Comparison of ENCODE assay signal across 35 cellular contexts in genomic region chr22:28091486-28091885, GRCh38.
DNase-seq lines count a peak whose midpoint lies in the region; ATAC-seq, FAIRE-seq and TF ChIP-seq lines count a peak whose summit lies in the region.
"Had no signal": no experiment of that assay in that cellular context is flagged by ENCODE, and none has a peak within 500 bp of the region (broad histone marks: within the 10 kb centered on the region; RNA-seq: fewer than 3 reads in every experiment).

No MANE protein-coding gene starts in this region.

- CTCF ChIA-PET in HepG2 (lab: Yijun Ruan, JAX; ENCODE audit: low intra/inter-chr PET ratio, low total read pairs), result no interaction called here

- ATAC-seq in HepG2 (no peak), right lobe of liver (no peak), GM18870 (IDR thresholded peaks at IDR 0.05; ENCODE audit: unreplicated experiment) (no peak)
- ATAC-seq in stimulated activated memory B cell treated with anti-CD40 and anti-IgM and Interleukin-4, amounts not matched to agents 10 μg/mL and 1 μg/mL and 100 μg/mL, for 72 hours, result peak; percentile 50
- ATAC-seq: A549; CD8-positive, alpha-beta T cell had no signal

- no peak overlapping the region for H3K4me3 Mint-ChIP-seq in stimulated activated memory B cell treated with anti-CD40 and anti-IgM and Interleukin-4, amounts not matched to agents 10 μg/mL and 1 μg/mL and 100 μg/mL, for 72 hours
- H3K4me3 Mint-ChIP-seq: B cell; CD14-positive monocyte; CD4-positive, alpha-beta memory T cell; CD4-positive, alpha-beta T cell; CD4-positive, CD25-positive, alpha-beta regulatory T cell; CD8-positive, alpha-beta memory T cell; CD8-positive, alpha-beta T cell had no signal

- TF ChIP-seq EP300 in HepG2 (IDR thresholded peaks at IDR 0.05; ENCODE audit: low read depth in 2 of 2, low read length in 2 of 2), result no peak
- TF ChIP-seq EP300 in HepG2 (CRISPR knock-in tag; IDR thresholded peaks at IDR 0.05; ENCODE audit: borderline replicate concordance), result no peak
- no peak for TF ChIP-seq EP300 in esophagus muscularis mucosa (IDR thresholded peaks at IDR 0.05)

- no peak for FAIRE-seq in HepG2 (lab: Jason Lieb, UNC)
- FAIRE-seq: A204.1, A549, D721Med had no signal

- TF ChIP-seq RAD21 in HepG2 (CRISPR knock-in tag; IDR thresholded peaks at IDR 0.05), result no peak

- in situ Hi-C loops in HepG2 (cut with HindIII; ENCODE audit: extremely low pct_ligation_motif_present, low pct_unique_long_range_greater_than_20kb), result no loop called here

- no peaks in the 10 kb centered on the region for H3K27me3 Mint-ChIP-seq in stimulated activated memory B cell treated with anti-CD40 and anti-IgM and Interleukin-4, amounts not matched to agents 10 μg/mL and 1 μg/mL and 100 μg/mL, for 72 hours
- H3K27me3 Mint-ChIP-seq: B cell; CD4-positive, alpha-beta memory T cell; CD4-positive, alpha-beta T cell; CD4-positive, CD25-positive, alpha-beta regulatory T cell had no signal

- H3K27me3 ChIP-seq in HepG2 (ENCODE audit: control insufficient read depth in 1 of 2, insufficient read depth in 2 of 2, low read length in 2 of 2) (no peaks in the 10 kb centered on the region), right lobe of liver (no peaks in the 10 kb centered on the region), esophagus muscularis mucosa (no peaks in the 10 kb centered on the region)
- H3K27me3 ChIP-seq: BE2C; BLaER1; BLaER1 treated with 17β-estradiol and CSF1 and Interleukin-3, amounts not matched to agents 10 nM and 100 nM had no signal

- H3K27ac Mint-ChIP-seq in stimulated activated memory B cell treated with anti-CD40 and anti-IgM and Interleukin-4, amounts not matched to agents 10 μg/mL and 1 μg/mL and 100 μg/mL, for 72 hours, result no peak overlapping the region
- H3K27ac Mint-ChIP-seq: B cell; CD14-positive monocyte; CD4-positive, alpha-beta memory T cell; CD4-positive, alpha-beta T cell; CD4-positive, CD25-positive, alpha-beta regulatory T cell; CD8-positive, alpha-beta memory T cell; CD8-positive, alpha-beta T cell had no signal

- H3K9ac ChIP-seq in HepG2 (ENCODE audit: insufficient read depth, low read depth, low read length), result no peak overlapping the region
- H3K9ac ChIP-seq: BLaER1; BLaER1 treated with 17β-estradiol and CSF1 and Interleukin-3, amounts not matched to agents 10 nM and 100 nM had no signal

- POLR2A ChIA-PET in HepG2 (lab: Yijun Ruan, JAX), result no interaction called here

- 94% methylated on average over 6 of the region's 6 CpGs for WGBS in HepG2 (ENCODE audit: low lambda C conversion rate)
- WGBS in right lobe of liver (ENCODE audit: insufficient coverage, low coverage, low lambda C conversion rate, missing lambda C conversion rate), result 94% methylated on average over 6 of the region's 6 CpGs
- over 99% methylated on average over 6 of the region's 6 CpGs for WGBS in esophagus muscularis mucosa

- TF ChIP-seq CTCF in HepG2 (CRISPR knock-in tag; IDR thresholded peaks at IDR 0.05) (no peak), right lobe of liver (IDR thresholded peaks at IDR 0.05) (no peak), esophagus muscularis mucosa (IDR thresholded peaks at IDR 0.05) (no peak)

- no peaks in the 10 kb centered on the region for H3K4me1 Mint-ChIP-seq in stimulated activated memory B cell treated with anti-CD40 and anti-IgM and Interleukin-4, amounts not matched to agents 10 μg/mL and 1 μg/mL and 100 μg/mL, for 72 hours
- H3K4me1 Mint-ChIP-seq: B cell; CD14-positive monocyte; CD4-positive, alpha-beta memory T cell; CD4-positive, CD25-positive, alpha-beta regulatory T cell; CD8-positive, alpha-beta memory T cell had no signal

- no peak overlapping the region for H3K4me3 ChIP-seq in HepG2 (replicated peaks in 1 of 3; ENCODE audit: insufficient read depth in 1 of 3, low read depth in 2 of 3, low read length in 3 of 3)
- H3K4me3 ChIP-seq in right lobe of liver, result no peak overlapping the region
- H3K4me3 ChIP-seq in esophagus muscularis mucosa, result no peak overlapping the region
- H3K4me3 ChIP-seq: A549; BLaER1; BLaER1 treated with 17β-estradiol and CSF1 and Interleukin-3, amounts not matched to agents 10 nM and 100 nM had no signal

- no TSS peak for BruUV-seq in HepG2 (replicated peaks; lab: Mats Ljungman, UMichigan)

- H3K27ac ChIP-seq in HepG2 (ENCODE audit: extremely low read length, insufficient read depth, low read length), result no peak overlapping the region
- no peak overlapping the region for H3K27ac ChIP-seq in right lobe of liver
- H3K27ac ChIP-seq in esophagus muscularis mucosa (replicated peaks in 1 of 4), result no peak overlapping the region
- H3K27ac ChIP-seq: 22Rv1; A549; BLaER1; BLaER1 treated with 17β-estradiol and CSF1 and Interleukin-3, amounts not matched to agents 10 nM and 100 nM; C4-2B had no signal

- peaks cover 4% of the 10 kb centered on the region for H3K9me3 Mint-ChIP-seq in stimulated activated memory B cell treated with anti-CD40 and anti-IgM and Interleukin-4, amounts not matched to agents 10 μg/mL and 1 μg/mL and 100 μg/mL, for 72 hours
- H3K9me3 Mint-ChIP-seq: CD4-positive, alpha-beta T cell; CD8-positive, alpha-beta memory T cell; CD8-positive, alpha-beta T cell had no signal

- TF ChIP-seq POLR2A in HepG2 (IDR thresholded peaks at IDR 0.05; ENCODE audit: insufficient read depth in 1 of 2, low read depth in 2 of 2, low read length in 2 of 2) (no peak), right lobe of liver (IDR thresholded peaks at IDR 0.05) (no peak), esophagus muscularis mucosa (IDR thresholded peaks at IDR 0.05; ENCODE audit: low read depth) (no peak)

- no peak overlapping the region for H3K4me2 ChIP-seq in HepG2 (ENCODE audit: low read depth, low read length)
- H3K4me2 ChIP-seq: A549; BLaER1; BLaER1 treated with 17β-estradiol and CSF1 and Interleukin-3, amounts not matched to agents 10 nM and 100 nM had no signal

- no peaks in the 10 kb centered on the region for H3K36me3 Mint-ChIP-seq in stimulated activated memory B cell treated with anti-CD40 and anti-IgM and Interleukin-4, amounts not matched to agents 10 μg/mL and 1 μg/mL and 100 μg/mL, for 72 hours
- H3K36me3 Mint-ChIP-seq: CD14-positive monocyte; CD4-positive, alpha-beta memory T cell; CD4-positive, CD25-positive, alpha-beta regulatory T cell; CD8-positive, alpha-beta memory T cell had no signal

- no peaks in the 10 kb centered on the region for H3K9me3 ChIP-seq in HepG2 (ENCODE audit: low read length)
- H3K9me3 ChIP-seq in right lobe of liver, result no peaks in the 10 kb centered on the region
- H3K9me3 ChIP-seq in esophagus muscularis mucosa, result no peaks in the 10 kb centered on the region
- H3K9me3 ChIP-seq: A549, BE2C, BLaER1, Caco-2 had no signal

- no peaks in the 10 kb centered on the region for H4K20me1 ChIP-seq in HepG2 (ENCODE audit: insufficient read depth, low read length)
- H4K20me1 ChIP-seq: BLaER1; BLaER1 treated with 17β-estradiol and CSF1 and Interleukin-3, amounts not matched to agents 10 nM and 100 nM had no signal

- DNase-seq in HepG2 (ENCODE audit: low spot score), result no peak
- DNase-seq in right lobe of liver, result no peak
- DNase-seq in esophagus muscularis mucosa (ENCODE audit: extremely low spot score), result peak; percentile 75
- DNase-seq in NK-92 (lab: John Stamatoyannopoulos, UW; ENCODE audit: unreplicated experiment), result no peak
- DNase-seq: 8988T; ACHN; AML-193; BE2C; C1 segment of cervical spinal cord; Caco-2; Calu3; CD4-positive, alpha-beta memory T cell; CD4-positive, alpha-beta T cell; CD4-positive, CD25-positive, alpha-beta regulatory T cell; CD8-positive, alpha-beta memory T cell; CD8-positive, alpha-beta T cell; COR-L47; DMS 273 treated with DMSO at 0.1 percent for 48 hours; DMS153; DMS53; DMS79; DMS79 treated with DMSO at 0.1 percent for 48 hours; DND-41; EL had no signal

- H3K36me3 ChIP-seq in HepG2 (replicated peaks in 1 of 2; ENCODE audit: control insufficient read depth in 1 of 2, insufficient read depth in 2 of 2, low read length in 2 of 2) (peaks cover 4 to 31% of the 10 kb centered on the region in 2 experiments; a peak in 4 of 5 replicates), right lobe of liver (peaks cover 0 to 6% (median 0%) of the 10 kb centered on the region in 4 donors), esophagus muscularis mucosa (peaks cover 5 to 49% (median 23%) of the 10 kb centered on the region in 4 donors)
- H3K36me3 ChIP-seq: BE2C; BLaER1; BLaER1 treated with 17β-estradiol and CSF1 and Interleukin-3, amounts not matched to agents 10 nM and 100 nM had no signal

- H3K79me2 ChIP-seq in HepG2 (ENCODE audit: insufficient read depth, low read length), result no peaks in the 10 kb centered on the region

- H3K4me1 ChIP-seq in HepG2 (ENCODE audit: insufficient read depth, low read length), result no peaks in the 10 kb centered on the region
- no peaks in the 10 kb centered on the region for H3K4me1 ChIP-seq in right lobe of liver
- no peaks in the 10 kb centered on the region for H3K4me1 ChIP-seq in esophagus muscularis mucosa
- H3K4me1 ChIP-seq: A549; BLaER1; BLaER1 treated with 17β-estradiol and CSF1 and Interleukin-3, amounts not matched to agents 10 nM and 100 nM; Caco-2 had no signal

- H2AFZ ChIP-seq in HepG2 (ENCODE audit: low read length), result no peak overlapping the region

- intact Hi-C loops in HepG2 (cut with micrococcal nuclease; ENCODE audit: unreplicated experiment) (no loop called here), right lobe of liver (cut with DNase I) (no loop called here), esophagus muscularis mucosa (cut with DNase I) (no loop called here)

TF ChIP-seq in HepG2, 621 proteins besides CTCF, POLR2A, EP300 and RAD21 (continues in another document):
- TF ChIP-seq ZNF263 (CRISPR knock-in tag; IDR thresholded peaks at IDR 0.05), result peak; percentile 75
